Comparison of ENCODE assay signal across 1 cellular context in genomic region chr7:79735012-79735411, GRCh38.
TF ChIP-seq lines count a peak whose summit lies in the region.

No MANE protein-coding gene starts in this region.

TF ChIP-seq in SK-N-SH, 30 proteins besides CTCF, POLR2A, EP300 and RAD21 (continued from another document):
- TF ChIP-seq IRF3 (IDR thresholded peaks at IDR 0.05; ENCODE audit: low read depth, low read length): no peak
- TF ChIP-seq USF1 (IDR thresholded peaks at IDR 0.05; ENCODE audit: borderline replicate concordance, low read depth): no peak
- TF ChIP-seq PBX3 (IDR thresholded peaks at IDR 0.05): no peak
- TF ChIP-seq MEF2A (IDR thresholded peaks at IDR 0.05; ENCODE audit: borderline replicate concordance, low read depth): no peak
- TF ChIP-seq TCF12 (IDR thresholded peaks at IDR 0.05): no peak
- TF ChIP-seq TEAD4 (IDR thresholded peaks at IDR 0.05; ENCODE audit: borderline replicate concordance, insufficient read depth): no peak
- no peak for TF ChIP-seq ELF1 (IDR thresholded peaks at IDR 0.05)
- no peak for TF ChIP-seq USF2 (IDR thresholded peaks at IDR 0.05; ENCODE audit: borderline replicate concordance, low read depth, low read length)
- TF ChIP-seq MXI1 (IDR thresholded peaks at IDR 0.05; ENCODE audit: low read depth, low read length): no peak
- no peak for TF ChIP-seq JUND (IDR thresholded peaks at IDR 0.05)
- TF ChIP-seq FOXJ3 (CRISPR knock-in tag; IDR thresholded peaks at IDR 0.05): no peak
- no peak for TF ChIP-seq RCOR1 (IDR thresholded peaks at IDR 0.05; ENCODE audit: low read length)
- no peak for TF ChIP-seq GABPA (IDR thresholded peaks at IDR 0.05; ENCODE audit: low read depth)
- no peak for TF ChIP-seq REST (IDR thresholded peaks at IDR 0.05; ENCODE audit: low read depth, low read length)
- TF ChIP-seq EZH2phosphoT487 (IDR thresholded peaks at IDR 0.05; ENCODE audit: borderline replicate concordance, low read depth): no peak
- no peak for TF ChIP-seq NRF1 (IDR thresholded peaks at IDR 0.05; ENCODE audit: low read depth, low read length)
- TF ChIP-seq TAF1 (IDR thresholded peaks at IDR 0.05; ENCODE audit: borderline replicate concordance, low read depth, low read length): no peak
- no peak for TF ChIP-seq FOXM1 (IDR thresholded peaks at IDR 0.05; ENCODE audit: low read depth)
